8 cellular contexts compared by ENCODE assay signal in genomic region chr11:65662802-65663633, GRCh38. TPM values are rescaled to one million over a fixed set of nuclear protein-coding genes. Genes with fewer than 3 reads are reported as not detected.
A peak's percentile ranks its signal among the peaks of the same experiment; 100 is the strongest.
DNase-seq lines count a peak whose midpoint lies in the region; ATAC-seq and TF ChIP-seq lines count a peak whose summit lies in the region.

Gene RELA (minus strand): TSS chr11:65662916. CDS start chr11:65662832, 84 bp downstream.

- H3K4me1 ChIP-seq in right cardiac atrium (ENCODE audit: control insufficient read depth, insufficient read depth, low read length) (peaks cover 7% of the 10 kb centered on the region), aorta (ENCODE audit: control insufficient read depth in 1 of 2, insufficient read depth in 2 of 2, low read length in 2 of 2) (no peaks in the 10 kb centered on the region)

- in situ Hi-C loops in GM13977 (cut with MboI; ENCODE audit: low pct_unique_long_range_greater_than_20kb, low sequenced_read_pairs, unreplicated experiment): no loop called here

- under 1% methylated on average over 91 of the region's 91 CpGs for WGBS in right cardiac atrium
- WGBS in aorta, 2 donors: 0 to 1% methylated on average over 77 to 91 of the region's 91 CpGs

- no peak for TF ChIP-seq CTCF in GM13977 (IDR thresholded peaks at IDR 0.05; ENCODE audit: extremely low read depth, insufficient read depth, missing control alignments)

- H3K27me3 ChIP-seq in right cardiac atrium (ENCODE audit: control insufficient read depth, insufficient read depth): no peaks in the 10 kb centered on the region
- no peaks in the 10 kb centered on the region for H3K27me3 ChIP-seq in aorta (ENCODE audit: control insufficient read depth in 1 of 2, insufficient read depth in 2 of 2, low read length in 1 of 2)

- DNase-seq in GM13977 (ENCODE audit: low spot score) (peak; percentile 96), NCI-H1417 treated with DMSO at 0.1 percent for 48 hours (lab: John Stamatoyannopoulos, UW) (peak; percentile 47), anterior cingulate cortex (lab: John Stamatoyannopoulos, UW) (peak; percentile 64 to 100 (median 93)), right cardiac atrium (peak; percentile 96 to 98 (median 97)), renal cortical epithelial cell (ENCODE audit: low read depth) (peak; percentile 72), aorta (peak; percentile 97 to 98)

- intact Hi-C loops in T-helper 2 cell treated with Interferon-gamma antibody and Interleukin-4, amounts not matched to agents 100 ng/mL and 5 ng/mL, for 36 hours (cut with micrococcal nuclease): loop anchor here (1.0 to 5.0 kb wide), 5 partner anchors 10 to 196 kb away; partner anchors contain the start of genes KAT5 and PCNX3
- intact Hi-C loops in right cardiac atrium (cut with DNase I) (no loop called here), aorta (cut with DNase I) (loop anchor here in 1 of 2 donors (5.0 kb wide), 1 partner anchor 49 kb away; the partner anchor contains the start of gene KAT5)

- no peaks in the 10 kb centered on the region for H3K9me3 ChIP-seq in right cardiac atrium (ENCODE audit: control insufficient read depth, low read length)
- H3K9me3 ChIP-seq in aorta (ENCODE audit: control insufficient read depth, low read length): no peaks in the 10 kb centered on the region

- H3K4me3 ChIP-seq in right cardiac atrium (ENCODE audit: low read length) (peak within 1 kb of the TSS; percentile 85), aorta (ENCODE audit: low read length in 2 of 2) (peak within 1 kb of the TSS; percentile 82 to 93)

- peak; percentile 84 for ATAC-seq in HG02763 (IDR thresholded peaks at IDR 0.05; ENCODE audit: unreplicated experiment)
- ATAC-seq in right cardiac atrium: peak; percentile 87 to 89
- peak; percentile 95 for ATAC-seq in aorta (ENCODE audit: low FRiP score)

- H3K36me3 ChIP-seq in aorta (ENCODE audit: control insufficient read depth in 1 of 2, insufficient read depth in 2 of 2, low read length in 1 of 2): peaks cover 0 to 2% of the 10 kb centered on the region in 2 donors

- peak within 1 kb of the TSS; percentile 97 for H3K27ac ChIP-seq in right cardiac atrium (ENCODE audit: low read length)
- peak within 1 kb of the TSS; percentile 83 to 92 for H3K27ac ChIP-seq in aorta (ENCODE audit: low read depth in 1 of 2, low read length in 2 of 2)

RNA-seq across cellular contexts. Expression of gene RELA, which starts in this region (rescaled TPM):
- total RNA-seq in T-helper 2 cell treated with Interferon-gamma antibody and Interleukin-4, amounts not matched to agents 100 ng/mL and 5 ng/mL, for 36 hours: 85.3 and 86.1 TPM in 2 replicates
- total RNA-seq in right cardiac atrium (10 to 100 TPM; 40.1 to 54.6 (median 40.9) TPM), renal cortical epithelial cell (15.3 and 23.2 TPM in 2 replicates), aorta (100 to 1,000 TPM in 1 of 2 donors, 10 to 100 TPM in 1; 98.2 to 108 TPM)
- polyA plus RNA-seq in right cardiac atrium (30.6 TPM), aorta (10 to 100 TPM; 28.8 to 73.8 TPM)

Comparison
In these comparisons a context has a peak if more than half of its experiments do, and no peak if none do; other contexts are left out.
1. Peak in every context shown above with its lines: DNase-seq, ATAC-seq, H3K4me3 ChIP-seq and H3K27ac ChIP-seq.
2. DNase-seq: peak in every context shown above with its lines; median percentile 98 in aorta; 97 in right cardiac atrium; 96 in GM13977; 93 in anterior cingulate cortex; 72 in renal cortical epithelial cell; 47 in NCI-H1417 treated with DMSO at 0.1 percent for 48 hours.